1 cellular context compared by ENCODE assay signal in genomic region chr16:66903544-66904427, GRCh38.
TF ChIP-seq lines count a peak whose summit lies in the region.

No MANE protein-coding gene starts in this region.

TF ChIP-seq in SK-N-SH, 30 proteins besides CTCF, POLR2A, EP300 and RAD21 (continued from another document):
- TF ChIP-seq YY1 (IDR thresholded peaks at IDR 0.05; ENCODE audit: low read depth) (no peak), GABPA (IDR thresholded peaks at IDR 0.05; ENCODE audit: low read depth) (no peak), SMC3 (IDR thresholded peaks at IDR 0.05; ENCODE audit: low read depth, low read length) (no peak), MEF2A (IDR thresholded peaks at IDR 0.05; ENCODE audit: borderline replicate concordance, low read depth) (no peak), POLR2AphosphoS5 (IDR thresholded peaks at IDR 0.05; ENCODE audit: low read depth, low read length) (no peak), REST (IDR thresholded peaks at IDR 0.05; ENCODE audit: low read depth, low read length) (no peak), FOXM1 (IDR thresholded peaks at IDR 0.05; ENCODE audit: low read depth) (no peak), NFIC (IDR thresholded peaks at IDR 0.05; ENCODE audit: borderline replicate concordance) (no peak), EZH2phosphoT487 (IDR thresholded peaks at IDR 0.05; ENCODE audit: borderline replicate concordance, low read depth) (no peak), NRF1 (IDR thresholded peaks at IDR 0.05; ENCODE audit: low read depth, low read length) (no peak), SIN3A (IDR thresholded peaks at IDR 0.05; ENCODE audit: borderline replicate concordance, low read depth, low read length) (no peak), CHD2 (IDR thresholded peaks at IDR 0.05; ENCODE audit: low read length, partially characterized antibody) (no peak), TAF1 (IDR thresholded peaks at IDR 0.05; ENCODE audit: borderline replicate concordance, low read depth, low read length) (no peak), IRF3 (IDR thresholded peaks at IDR 0.05; ENCODE audit: low read depth, low read length) (no peak), PBX3 (IDR thresholded peaks at IDR 0.05) (no peak), USF1 (IDR thresholded peaks at IDR 0.05; ENCODE audit: borderline replicate concordance, low read depth) (no peak)
